In the genomic region with DNA sequence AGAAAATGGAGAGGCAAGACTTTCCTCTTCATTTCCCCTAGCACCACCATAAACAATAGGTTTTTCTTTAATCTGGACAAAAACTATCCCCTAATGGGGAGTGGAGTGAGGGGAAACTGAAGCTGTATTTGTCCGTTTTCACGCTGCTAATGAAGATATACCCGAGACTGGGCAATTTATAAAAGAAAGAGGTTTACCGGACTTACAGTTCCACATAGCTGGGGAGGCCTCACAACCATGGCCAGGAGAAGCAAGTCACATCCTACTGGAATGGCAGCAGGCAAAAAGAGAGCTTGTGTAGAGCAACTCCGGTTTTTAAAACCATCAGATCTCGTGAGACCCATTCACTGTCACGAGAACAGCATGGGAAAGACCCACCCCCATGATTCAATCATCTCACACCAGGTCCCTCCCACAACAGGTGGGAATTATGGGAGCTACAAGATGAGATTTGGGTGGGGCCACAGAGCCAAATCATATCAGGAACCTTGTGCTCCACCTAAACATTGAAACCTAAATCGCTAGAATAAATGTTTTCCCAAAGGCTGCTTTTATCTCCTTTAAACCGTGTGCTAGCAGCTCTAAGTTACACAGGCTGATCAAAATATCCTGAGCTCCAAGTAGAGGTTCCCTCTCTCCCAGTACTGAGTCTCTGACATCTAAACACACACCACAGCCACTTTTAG, we compare ENCODE assay signal across 1 cellular context.
TF ChIP-seq lines count a peak whose summit lies in the region.

No MANE protein-coding gene starts in this region.

TF ChIP-seq in K562, 482 proteins besides CTCF, POLR2A, EP300 and RAD21 (continued from another document):
- TF ChIP-seq TOE1 (IDR thresholded peaks at IDR 0.05; ENCODE audit: borderline replicate concordance) (peak; percentile 13; the same call in 1 of the 2 replicates), TOE1 (CRISPR knock-in tag; IDR thresholded peaks at IDR 0.05; ENCODE audit: borderline replicate concordance, low read depth) (no peak), XRCC4 (IDR thresholded peaks at IDR 0.05; ENCODE audit: extremely low read depth, insufficient read depth, insufficient read length) (no peak), ZNF143 (CRISPR knock-in tag; IDR thresholded peaks at IDR 0.05) (no peak), CSDE1 (IDR thresholded peaks at IDR 0.05) (peak in 1 of 2 experiments; percentile 34; a peak in 1 of 4 replicates), SUPT5H (IDR thresholded peaks at IDR 0.05) (peak; percentile 99), TAF15 (IDR thresholded peaks at IDR 0.05; ENCODE audit: low read depth, low read length) (no peak), HCFC1 (IDR thresholded peaks at IDR 0.05; ENCODE audit: low read depth, low read length) (peak; percentile 39), HMG20A (CRISPR knock-in tag; conservative IDR thresholded peaks at IDR 0.05) (no peak), HNRNPK (IDR thresholded peaks at IDR 0.05; ENCODE audit: low read depth, low read length, poor library complexity, severe bottlenecking) (no peak), POLR2G (IDR thresholded peaks at IDR 0.05; ENCODE audit: low read depth, low read length) (peak; percentile 80), HDAC6 (IDR thresholded peaks at IDR 0.05; ENCODE audit: low read depth, low read length) (no peak), ARHGAP35 (IDR thresholded peaks at IDR 0.05; ENCODE audit: partially characterized antibody) (peak; percentile 95), TAF9B (IDR thresholded peaks at IDR 0.05; ENCODE audit: partially characterized antibody) (peak; percentile 93), MCM7 (IDR thresholded peaks at IDR 0.05) (no peak), CC2D1A (IDR thresholded peaks at IDR 0.05) (peak; percentile 57; the same call in 1 of the 2 replicates), NCOR1 (IDR thresholded peaks at IDR 0.05) (peak; percentile 44), ZNF24 (IDR thresholded peaks at IDR 0.05) (no peak)
- TF ChIP-seq, protein P1, sequence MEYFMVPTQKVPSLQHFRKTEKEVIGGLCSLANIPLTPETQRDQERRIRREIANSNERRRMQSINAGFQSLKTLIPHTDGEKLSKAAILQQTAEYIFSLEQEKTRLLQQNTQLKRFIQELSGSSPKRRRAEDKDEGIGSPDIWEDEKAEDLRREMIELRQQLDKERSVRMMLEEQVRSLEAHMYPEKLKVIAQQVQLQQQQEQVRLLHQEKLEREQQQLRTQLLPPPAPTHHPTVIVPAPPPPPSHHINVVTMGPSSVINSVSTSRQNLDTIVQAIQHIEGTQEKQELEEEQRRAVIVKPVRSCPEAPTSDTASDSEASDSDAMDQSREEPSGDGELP (CRISPR knock-in tag; IDR thresholded peaks at IDR 0.05; ENCODE audit: borderline replicate concordance) = peak; percentile 48; the same call in 1 of the 2 replicates
- TF ChIP-seq, protein P2, sequence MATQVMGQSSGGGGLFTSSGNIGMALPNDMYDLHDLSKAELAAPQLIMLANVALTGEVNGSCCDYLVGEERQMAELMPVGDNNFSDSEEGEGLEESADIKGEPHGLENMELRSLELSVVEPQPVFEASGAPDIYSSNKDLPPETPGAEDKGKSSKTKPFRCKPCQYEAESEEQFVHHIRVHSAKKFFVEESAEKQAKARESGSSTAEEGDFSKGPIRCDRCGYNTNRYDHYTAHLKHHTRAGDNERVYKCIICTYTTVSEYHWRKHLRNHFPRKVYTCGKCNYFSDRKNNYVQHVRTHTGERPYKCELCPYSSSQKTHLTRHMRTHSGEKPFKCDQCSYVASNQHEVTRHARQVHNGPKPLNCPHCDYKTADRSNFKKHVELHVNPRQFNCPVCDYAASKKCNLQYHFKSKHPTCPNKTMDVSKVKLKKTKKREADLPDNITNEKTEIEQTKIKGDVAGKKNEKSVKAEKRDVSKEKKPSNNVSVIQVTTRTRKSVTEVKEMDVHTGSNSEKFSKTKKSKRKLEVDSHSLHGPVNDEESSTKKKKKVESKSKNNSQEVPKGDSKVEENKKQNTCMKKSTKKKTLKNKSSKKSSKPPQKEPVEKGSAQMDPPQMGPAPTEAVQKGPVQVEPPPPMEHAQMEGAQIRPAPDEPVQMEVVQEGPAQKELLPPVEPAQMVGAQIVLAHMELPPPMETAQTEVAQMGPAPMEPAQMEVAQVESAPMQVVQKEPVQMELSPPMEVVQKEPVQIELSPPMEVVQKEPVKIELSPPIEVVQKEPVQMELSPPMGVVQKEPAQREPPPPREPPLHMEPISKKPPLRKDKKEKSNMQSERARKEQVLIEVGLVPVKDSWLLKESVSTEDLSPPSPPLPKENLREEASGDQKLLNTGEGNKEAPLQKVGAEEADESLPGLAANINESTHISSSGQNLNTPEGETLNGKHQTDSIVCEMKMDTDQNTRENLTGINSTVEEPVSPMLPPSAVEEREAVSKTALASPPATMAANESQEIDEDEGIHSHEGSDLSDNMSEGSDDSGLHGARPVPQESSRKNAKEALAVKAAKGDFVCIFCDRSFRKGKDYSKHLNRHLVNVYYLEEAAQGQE (CRISPR knock-in tag; IDR thresholded peaks at IDR 0.05; ENCODE audit: low read depth) = no peak
- TF ChIP-seq, protein P3, sequence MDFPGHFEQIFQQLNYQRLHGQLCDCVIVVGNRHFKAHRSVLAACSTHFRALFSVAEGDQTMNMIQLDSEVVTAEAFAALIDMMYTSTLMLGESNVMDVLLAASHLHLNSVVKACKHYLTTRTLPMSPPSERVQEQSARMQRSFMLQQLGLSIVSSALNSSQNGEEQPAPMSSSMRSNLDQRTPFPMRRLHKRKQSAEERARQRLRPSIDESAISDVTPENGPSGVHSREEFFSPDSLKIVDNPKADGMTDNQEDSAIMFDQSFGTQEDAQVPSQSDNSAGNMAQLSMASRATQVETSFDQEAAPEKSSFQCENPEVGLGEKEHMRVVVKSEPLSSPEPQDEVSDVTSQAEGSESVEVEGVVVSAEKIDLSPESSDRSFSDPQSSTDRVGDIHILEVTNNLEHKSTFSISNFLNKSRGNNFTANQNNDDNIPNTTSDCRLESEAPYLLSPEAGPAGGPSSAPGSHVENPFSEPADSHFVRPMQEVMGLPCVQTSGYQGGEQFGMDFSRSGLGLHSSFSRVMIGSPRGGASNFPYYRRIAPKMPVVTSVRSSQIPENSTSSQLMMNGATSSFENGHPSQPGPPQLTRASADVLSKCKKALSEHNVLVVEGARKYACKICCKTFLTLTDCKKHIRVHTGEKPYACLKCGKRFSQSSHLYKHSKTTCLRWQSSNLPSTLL (IDR thresholded peaks at IDR 0.05) = no peak
- TF ChIP-seq, protein P4, sequence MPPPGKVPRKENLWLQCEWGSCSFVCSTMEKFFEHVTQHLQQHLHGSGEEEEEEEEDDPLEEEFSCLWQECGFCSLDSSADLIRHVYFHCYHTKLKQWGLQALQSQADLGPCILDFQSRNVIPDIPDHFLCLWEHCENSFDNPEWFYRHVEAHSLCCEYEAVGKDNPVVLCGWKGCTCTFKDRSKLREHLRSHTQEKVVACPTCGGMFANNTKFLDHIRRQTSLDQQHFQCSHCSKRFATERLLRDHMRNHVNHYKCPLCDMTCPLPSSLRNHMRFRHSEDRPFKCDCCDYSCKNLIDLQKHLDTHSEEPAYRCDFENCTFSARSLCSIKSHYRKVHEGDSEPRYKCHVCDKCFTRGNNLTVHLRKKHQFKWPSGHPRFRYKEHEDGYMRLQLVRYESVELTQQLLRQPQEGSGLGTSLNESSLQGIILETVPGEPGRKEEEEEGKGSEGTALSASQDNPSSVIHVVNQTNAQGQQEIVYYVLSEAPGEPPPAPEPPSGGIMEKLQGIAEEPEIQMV (tag; conservative IDR thresholded peaks at IDR 0.05; ENCODE audit: low read depth) = no peak
- TF ChIP-seq, protein P5, sequence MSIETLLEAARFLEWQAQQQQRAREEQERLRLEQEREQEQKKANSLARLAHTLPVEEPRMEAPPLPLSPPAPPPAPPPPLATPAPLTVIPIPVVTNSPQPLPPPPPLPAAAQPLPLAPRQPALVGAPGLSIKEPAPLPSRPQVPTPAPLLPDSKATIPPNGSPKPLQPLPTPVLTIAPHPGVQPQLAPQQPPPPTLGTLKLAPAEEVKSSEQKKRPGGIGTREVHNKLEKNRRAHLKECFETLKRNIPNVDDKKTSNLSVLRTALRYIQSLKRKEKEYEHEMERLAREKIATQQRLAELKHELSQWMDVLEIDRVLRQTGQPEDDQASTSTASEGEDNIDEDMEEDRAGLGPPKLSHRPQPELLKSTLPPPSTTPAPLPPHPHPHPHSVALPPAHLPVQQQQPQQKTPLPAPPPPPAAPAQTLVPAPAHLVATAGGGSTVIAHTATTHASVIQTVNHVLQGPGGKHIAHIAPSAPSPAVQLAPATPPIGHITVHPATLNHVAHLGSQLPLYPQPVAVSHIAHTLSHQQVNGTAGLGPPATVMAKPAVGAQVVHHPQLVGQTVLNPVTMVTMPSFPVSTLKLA (conservative IDR thresholded peaks at IDR 0.05) = peak in 1 of 2 experiments; percentile 53; a peak in 2 of 4 replicates
- TF ChIP-seq, protein P6, sequence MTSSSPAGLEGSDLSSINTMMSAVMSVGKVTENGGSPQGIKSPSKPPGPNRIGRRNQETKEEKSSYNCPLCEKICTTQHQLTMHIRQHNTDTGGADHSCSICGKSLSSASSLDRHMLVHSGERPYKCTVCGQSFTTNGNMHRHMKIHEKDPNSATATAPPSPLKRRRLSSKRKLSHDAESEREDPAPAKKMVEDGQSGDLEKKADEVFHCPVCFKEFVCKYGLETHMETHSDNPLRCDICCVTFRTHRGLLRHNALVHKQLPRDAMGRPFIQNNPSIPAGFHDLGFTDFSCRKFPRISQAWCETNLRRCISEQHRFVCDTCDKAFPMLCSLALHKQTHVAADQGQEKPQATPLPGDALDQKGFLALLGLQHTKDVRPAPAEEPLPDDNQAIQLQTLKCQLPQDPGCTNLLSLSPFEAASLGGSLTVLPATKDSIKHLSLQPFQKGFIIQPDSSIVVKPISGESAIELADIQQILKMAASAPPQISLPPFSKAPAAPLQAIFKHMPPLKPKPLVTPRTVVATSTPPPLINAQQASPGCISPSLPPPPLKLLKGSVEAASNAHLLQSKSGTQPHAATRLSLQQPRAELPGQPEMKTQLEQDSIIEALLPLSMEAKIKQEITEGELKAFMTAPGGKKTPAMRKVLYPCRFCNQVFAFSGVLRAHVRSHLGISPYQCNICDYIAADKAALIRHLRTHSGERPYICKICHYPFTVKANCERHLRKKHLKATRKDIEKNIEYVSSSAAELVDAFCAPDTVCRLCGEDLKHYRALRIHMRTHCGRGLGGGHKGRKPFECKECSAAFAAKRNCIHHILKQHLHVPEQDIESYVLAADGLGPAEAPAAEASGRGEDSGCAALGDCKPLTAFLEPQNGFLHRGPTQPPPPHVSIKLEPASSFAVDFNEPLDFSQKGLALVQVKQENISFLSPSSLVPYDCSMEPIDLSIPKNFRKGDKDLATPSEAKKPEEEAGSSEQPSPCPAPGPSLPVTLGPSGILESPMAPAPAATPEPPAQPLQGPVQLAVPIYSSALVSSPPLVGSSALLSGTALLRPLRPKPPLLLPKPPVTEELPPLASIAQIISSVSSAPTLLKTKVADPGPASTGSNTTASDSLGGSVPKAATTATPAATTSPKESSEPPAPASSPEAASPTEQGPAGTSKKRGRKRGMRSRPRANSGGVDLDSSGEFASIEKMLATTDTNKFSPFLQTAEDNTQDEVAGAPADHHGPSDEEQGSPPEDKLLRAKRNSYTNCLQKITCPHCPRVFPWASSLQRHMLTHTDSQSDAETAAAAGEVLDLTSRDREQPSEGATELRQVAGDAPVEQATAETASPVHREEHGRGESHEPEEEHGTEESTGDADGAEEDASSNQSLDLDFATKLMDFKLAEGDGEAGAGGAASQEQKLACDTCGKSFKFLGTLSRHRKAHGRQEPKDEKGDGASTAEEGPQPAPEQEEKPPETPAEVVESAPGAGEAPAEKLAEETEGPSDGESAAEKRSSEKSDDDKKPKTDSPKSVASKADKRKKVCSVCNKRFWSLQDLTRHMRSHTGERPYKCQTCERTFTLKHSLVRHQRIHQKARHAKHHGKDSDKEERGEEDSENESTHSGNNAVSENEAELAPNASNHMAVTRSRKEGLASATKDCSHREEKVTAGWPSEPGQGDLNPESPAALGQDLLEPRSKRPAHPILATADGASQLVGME (CRISPR knock-in tag; IDR thresholded peaks at IDR 0.05) = no peak
- TF ChIP-seq, protein P7, sequence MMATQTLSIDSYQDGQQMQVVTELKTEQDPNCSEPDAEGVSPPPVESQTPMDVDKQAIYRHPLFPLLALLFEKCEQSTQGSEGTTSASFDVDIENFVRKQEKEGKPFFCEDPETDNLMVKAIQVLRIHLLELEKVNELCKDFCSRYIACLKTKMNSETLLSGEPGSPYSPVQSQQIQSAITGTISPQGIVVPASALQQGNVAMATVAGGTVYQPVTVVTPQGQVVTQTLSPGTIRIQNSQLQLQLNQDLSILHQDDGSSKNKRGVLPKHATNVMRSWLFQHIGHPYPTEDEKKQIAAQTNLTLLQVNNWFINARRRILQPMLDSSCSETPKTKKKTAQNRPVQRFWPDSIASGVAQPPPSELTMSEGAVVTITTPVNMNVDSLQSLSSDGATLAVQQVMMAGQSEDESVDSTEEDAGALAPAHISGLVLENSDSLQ (IDR thresholded peaks at IDR 0.05) = peak; percentile 85
